Comparison of ENCODE assay signal across 10 cellular contexts in the genomic region with DNA sequence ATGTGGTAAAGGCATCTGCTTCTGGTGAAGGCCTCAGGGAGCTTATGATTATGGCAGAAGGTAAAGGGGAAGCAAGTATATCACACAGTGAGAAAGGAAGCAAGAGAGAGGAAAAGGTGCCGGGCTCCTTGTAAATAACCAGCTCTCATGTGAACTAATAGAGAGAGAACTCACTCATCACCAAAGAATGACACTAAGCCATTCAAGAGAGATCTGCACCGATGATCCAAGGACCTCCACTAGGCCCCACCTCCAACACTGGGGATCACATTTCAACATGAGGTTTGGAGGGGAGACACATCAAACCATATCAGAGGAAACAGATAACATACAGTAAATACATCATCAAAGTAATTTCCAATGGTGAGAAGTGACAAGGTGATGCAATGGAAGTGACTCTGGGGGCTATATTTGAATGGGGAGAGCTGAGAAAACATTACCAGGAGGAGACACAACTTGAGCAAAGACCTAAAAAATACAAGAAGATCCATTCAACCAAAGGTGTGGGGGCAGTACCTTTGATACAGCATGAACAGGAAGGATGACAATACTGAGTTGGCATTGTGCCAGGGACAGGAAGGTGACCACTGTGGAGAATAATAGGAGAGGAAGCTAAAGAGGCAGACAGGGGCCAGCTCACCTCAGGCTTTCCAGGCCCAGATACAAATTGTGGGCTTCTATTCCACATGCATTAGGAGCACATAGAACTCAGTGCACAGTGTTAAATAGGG.
A peak's percentile ranks its signal among the peaks of the same experiment; 100 is the strongest.
DNase-seq lines count a peak whose midpoint lies in the region; TF ChIP-seq lines count a peak whose summit lies in the region.
"Had no signal": no experiment of that assay in that cellular context is flagged by ENCODE, and none has a peak within 500 bp of the region (broad histone marks: within the 10 kb centered on the region; RNA-seq: fewer than 3 reads in every experiment).

No MANE protein-coding gene starts in this region.

- TF ChIP-seq EP300 in sigmoid colon (IDR thresholded peaks at IDR 0.05) = no peak

- no peak for TF ChIP-seq POLR2A in sigmoid colon (IDR thresholded peaks at IDR 0.05)

- peak; percentile 26 for DNase-seq in Caki2 (ENCODE audit: low read depth)
- DNase-seq in NCI-H345 (lab: John Stamatoyannopoulos, UW) = peak; percentile 70
- DNase-seq in dermis microvascular lymphatic vessel endothelial cell (ENCODE audit: low read depth in 2 of 2) = peak; percentile 63 to 65
- no peak for DNase-seq in sigmoid colon
- DNase-seq in cerebellum (ENCODE audit: low spot score) = no peak
- DNase-seq in GOT3 (lab: John Stamatoyannopoulos, UW) = no peak
- no peak for DNase-seq in NCI-H187 treated with DMSO at 0.1 percent for 48 hours (lab: John Stamatoyannopoulos, UW)
- DNase-seq: colonic mucosa, NCI-H1436 had no signal

- CTCF ChIA-PET in HEK293 (lab: Yijun Ruan, JAX) = interaction anchor here (0.6 kb wide), 1 partner anchor 67 kb away, joined by 6 read pairs; no protein-coding TSS in a partner anchor

- H3K4me1 ChIP-seq in HEK293 (ENCODE audit: control insufficient read depth, insufficient read depth, low read length) (peaks cover 6% of the 10 kb centered on the region), sigmoid colon (no peaks in the 10 kb centered on the region)
- H3K4me1 ChIP-seq: colonic mucosa had no signal

- H3K9me3 ChIP-seq in HEK293 (ENCODE audit: control insufficient read depth, insufficient read depth, low read depth, low read length) (no peaks in the 10 kb centered on the region), sigmoid colon (no peaks in the 10 kb centered on the region)
- H3K9me3 ChIP-seq: colonic mucosa had no signal

- H3K4me3 ChIP-seq in HEK293 (ENCODE audit: low read depth, low read length) = no peak overlapping the region
- H3K4me3 ChIP-seq in sigmoid colon = no peak overlapping the region
- H3K4me3 ChIP-seq: colonic mucosa had no signal

- in situ Hi-C loops in Caki2 (cut with HindIII; ENCODE audit: low pct_unique_long_range_greater_than_20kb, low sequenced_read_pairs) = no loop called here

- TF ChIP-seq CTCF in HEK293 (tag by site-specific recombination; IDR thresholded peaks at IDR 0.05) (no peak), sigmoid colon (IDR thresholded peaks at IDR 0.05) (no peak)

- no peaks in the 10 kb centered on the region for H3K27me3 ChIP-seq in sigmoid colon
- H3K27me3 ChIP-seq: colonic mucosa had no signal

- H3K27ac ChIP-seq in HEK293 (ENCODE audit: extremely low read depth, low read depth, low read length) (no peak overlapping the region), sigmoid colon (no peak overlapping the region)
- H3K27ac ChIP-seq: colonic mucosa had no signal

- intact Hi-C loops in sigmoid colon (cut with DNase I) = no loop called here

- no peaks in the 10 kb centered on the region for H3K36me3 ChIP-seq in HEK293 (ENCODE audit: control insufficient read depth in 2 of 2, insufficient read depth in 1 of 2, low read length in 2 of 2)
- no peaks in the 10 kb centered on the region for H3K36me3 ChIP-seq in sigmoid colon
- H3K36me3 ChIP-seq: colonic mucosa had no signal

- WGBS in sigmoid colon, 2 donors = 67 to 85% methylated on average over 2 of the region's 2 CpGs

- POLR2A ChIA-PET in HEK293 (lab: Yijun Ruan, JAX) = no interaction called here

TF ChIP-seq in HEK293, 187 proteins besides CTCF, POLR2A, EP300 and RAD21 (continues in another document):
- TF ChIP-seq ZNF292 (tag by site-specific recombination; IDR thresholded peaks at IDR 0.05; ENCODE audit: borderline replicate concordance, low read depth) (no peak), ZNF140 (tag by site-specific recombination; IDR thresholded peaks at IDR 0.05) (no peak), WT1 (tag by site-specific recombination; IDR thresholded peaks at IDR 0.05) (no peak), ZNF121 (tag by site-specific recombination; IDR thresholded peaks at IDR 0.05) (no peak), TRIM28 (IDR thresholded peaks at IDR 0.05; ENCODE audit: borderline replicate concordance, low read length) (no peak), ZNF23 (tag by site-specific recombination; IDR thresholded peaks at IDR 0.05; ENCODE audit: borderline replicate concordance) (no peak), ZNF610 (tag by site-specific recombination; IDR thresholded peaks at IDR 0.05; ENCODE audit: borderline replicate concordance) (no peak), ZNF707 (tag by site-specific recombination; IDR thresholded peaks at IDR 0.05) (no peak), ZNF585B (tag by site-specific recombination; IDR thresholded peaks at IDR 0.05) (no peak), KLF1 (tag by site-specific recombination; IDR thresholded peaks at IDR 0.05) (no peak), HOXD13 (CRISPR knock-in tag; IDR thresholded peaks at IDR 0.05; ENCODE audit: borderline replicate concordance) (no peak), SP7 (tag by site-specific recombination; IDR thresholded peaks at IDR 0.05) (no peak), ZNF138 (tag by site-specific recombination; IDR thresholded peaks at IDR 0.05; ENCODE audit: borderline replicate concordance) (no peak), ZNF239 (tag by site-specific recombination; IDR thresholded peaks at IDR 0.05) (no peak), YY1 (tag by site-specific recombination; IDR thresholded peaks at IDR 0.05) (no peak), ZNF670 (tag by site-specific recombination; IDR thresholded peaks at IDR 0.05; ENCODE audit: low read depth) (no peak), ZXDB (tag by site-specific recombination; IDR thresholded peaks at IDR 0.05) (peak; percentile 34; the same call in 1 of the 2 replicates), SP2 (tag by site-specific recombination; IDR thresholded peaks at IDR 0.05) (no peak), GLIS2 (tag by site-specific recombination; IDR thresholded peaks at IDR 0.05) (no peak), ZNF530 (tag by site-specific recombination; IDR thresholded peaks at IDR 0.05; ENCODE audit: low read depth) (no peak), ZNF621 (tag by site-specific recombination; IDR thresholded peaks at IDR 0.05) (no peak), ZNF37A (tag by site-specific recombination; IDR thresholded peaks at IDR 0.05) (no peak), ZNF529 (tag by site-specific recombination; IDR thresholded peaks at IDR 0.05; ENCODE audit: insufficient replicate concordance) (no peak), ZNF510 (tag by site-specific recombination; IDR thresholded peaks at IDR 0.05; ENCODE audit: insufficient replicate concordance) (no peak), TCF7L2 (IDR thresholded peaks at IDR 0.05; ENCODE audit: borderline replicate concordance, low read depth, low read length) (no peak), ZNF155 (tag by site-specific recombination; IDR thresholded peaks at IDR 0.05) (no peak), GFI1B (tag by site-specific recombination; IDR thresholded peaks at IDR 0.05) (no peak), HOXC10 (CRISPR knock-in tag; IDR thresholded peaks at IDR 0.05) (no peak), ZNF76 (tag by site-specific recombination; IDR thresholded peaks at IDR 0.05; ENCODE audit: borderline replicate concordance, low read depth) (no peak), ZNF223 (tag by site-specific recombination; IDR thresholded peaks at IDR 0.05) (no peak), ZNF623 (tag by site-specific recombination; IDR thresholded peaks at IDR 0.05) (no peak), KLF16 (tag by site-specific recombination; IDR thresholded peaks at IDR 0.05) (no peak; the same call in 1 of the 2 replicates), ZNF112 (tag by site-specific recombination; IDR thresholded peaks at IDR 0.05) (peak; percentile 72; the same call in 1 of the 2 replicates), ZNF324 (tag by site-specific recombination; IDR thresholded peaks at IDR 0.05) (no peak), INSM2 (tag by site-specific recombination; IDR thresholded peaks at IDR 0.05) (no peak)
- TF ChIP-seq, protein P1, sequence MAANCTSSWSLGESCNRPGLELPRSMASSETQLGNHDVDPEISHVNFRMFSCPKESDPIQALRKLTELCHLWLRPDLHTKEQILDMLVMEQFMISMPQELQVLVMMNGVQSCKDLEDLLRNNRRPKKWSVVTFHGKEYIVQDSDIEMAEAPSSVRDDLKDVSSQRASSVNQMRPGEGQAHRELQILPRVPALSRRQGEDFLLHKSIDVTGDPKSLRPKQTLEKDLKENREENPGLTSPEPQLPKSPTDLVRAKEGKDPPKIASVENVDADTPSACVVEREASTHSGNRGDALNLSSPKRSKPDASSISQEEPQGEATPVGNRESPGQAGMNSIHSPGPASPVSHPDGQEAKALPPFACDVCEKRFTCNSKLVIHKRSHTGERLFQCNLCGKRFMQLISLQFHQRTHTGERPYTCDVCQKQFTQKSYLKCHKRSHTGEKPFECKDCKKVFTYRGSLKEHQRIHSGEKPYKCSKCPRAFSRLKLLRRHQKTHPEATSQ (tag by site-specific recombination; IDR thresholded peaks at IDR 0.05) = no peak
- TF ChIP-seq, protein P2, sequence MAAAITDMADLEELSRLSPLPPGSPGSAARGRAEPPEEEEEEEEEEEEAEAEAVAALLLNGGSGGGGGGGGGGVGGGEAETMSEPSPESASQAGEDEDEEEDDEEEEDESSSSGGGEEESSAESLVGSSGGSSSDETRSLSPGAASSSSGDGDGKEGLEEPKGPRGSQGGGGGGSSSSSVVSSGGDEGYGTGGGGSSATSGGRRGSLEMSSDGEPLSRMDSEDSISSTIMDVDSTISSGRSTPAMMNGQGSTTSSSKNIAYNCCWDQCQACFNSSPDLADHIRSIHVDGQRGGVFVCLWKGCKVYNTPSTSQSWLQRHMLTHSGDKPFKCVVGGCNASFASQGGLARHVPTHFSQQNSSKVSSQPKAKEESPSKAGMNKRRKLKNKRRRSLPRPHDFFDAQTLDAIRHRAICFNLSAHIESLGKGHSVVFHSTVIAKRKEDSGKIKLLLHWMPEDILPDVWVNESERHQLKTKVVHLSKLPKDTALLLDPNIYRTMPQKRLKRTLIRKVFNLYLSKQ (tag by site-specific recombination; IDR thresholded peaks at IDR 0.05; ENCODE audit: borderline replicate concordance) = no peak

Comparison
In these comparisons a context has a peak if more than half of its experiments do, and no peak if none do; other contexts are left out.
1. DNase-seq: peak in Caki2 (single experiment), NCI-H345 (single experiment) and dermis microvascular lymphatic vessel endothelial cell (2 of 2); none in sigmoid colon (single experiment), cerebellum (single experiment), GOT3 (single experiment) and NCI-H187 treated with DMSO at 0.1 percent for 48 hours (single experiment).